2 cellular contexts compared by ENCODE assay signal in the genomic region with DNA sequence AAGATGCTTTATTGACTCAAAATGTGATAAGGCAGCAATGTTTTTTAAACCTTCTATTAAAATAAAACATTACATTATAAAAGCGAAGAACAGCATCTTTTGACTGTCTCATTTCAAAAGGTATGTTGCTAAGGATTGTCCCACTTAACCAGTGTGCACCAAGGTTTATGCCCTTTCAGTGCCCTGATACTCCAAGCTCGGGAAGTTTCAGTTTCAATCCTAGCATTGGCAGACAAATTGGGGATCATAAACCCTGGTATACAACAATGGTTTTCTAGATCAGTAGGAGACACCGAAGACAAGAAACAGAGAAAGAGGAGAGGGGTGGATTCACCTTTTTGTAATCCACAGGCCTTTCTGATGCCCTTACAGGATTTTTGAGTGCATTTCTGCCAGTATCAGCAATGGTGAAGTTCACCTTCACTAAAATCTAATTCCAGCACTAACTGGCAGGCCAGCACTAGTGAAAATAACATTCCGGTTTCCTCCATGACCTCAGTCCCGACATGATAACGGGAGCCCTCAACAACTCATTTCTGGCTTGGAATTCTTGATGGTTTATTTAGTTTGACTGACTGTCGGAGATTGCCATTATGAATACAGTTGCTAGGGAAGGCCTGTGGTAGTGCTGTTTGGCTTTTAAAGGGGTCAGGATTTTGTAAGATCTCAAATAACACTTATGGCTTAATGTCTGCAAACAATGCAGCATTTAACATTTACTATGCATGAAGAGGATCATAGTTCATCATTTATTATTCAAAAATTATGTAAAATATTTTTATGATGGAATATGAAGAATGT.
A peak's percentile ranks its signal among the peaks of the same experiment; 100 is the strongest.
TF ChIP-seq lines count a peak whose summit lies in the region.

No MANE protein-coding gene starts in this region.

TF ChIP-seq in liver, 16 proteins besides CTCF, POLR2A, EP300 and RAD21 (continued from another document):
- TF ChIP-seq, protein P1, sequence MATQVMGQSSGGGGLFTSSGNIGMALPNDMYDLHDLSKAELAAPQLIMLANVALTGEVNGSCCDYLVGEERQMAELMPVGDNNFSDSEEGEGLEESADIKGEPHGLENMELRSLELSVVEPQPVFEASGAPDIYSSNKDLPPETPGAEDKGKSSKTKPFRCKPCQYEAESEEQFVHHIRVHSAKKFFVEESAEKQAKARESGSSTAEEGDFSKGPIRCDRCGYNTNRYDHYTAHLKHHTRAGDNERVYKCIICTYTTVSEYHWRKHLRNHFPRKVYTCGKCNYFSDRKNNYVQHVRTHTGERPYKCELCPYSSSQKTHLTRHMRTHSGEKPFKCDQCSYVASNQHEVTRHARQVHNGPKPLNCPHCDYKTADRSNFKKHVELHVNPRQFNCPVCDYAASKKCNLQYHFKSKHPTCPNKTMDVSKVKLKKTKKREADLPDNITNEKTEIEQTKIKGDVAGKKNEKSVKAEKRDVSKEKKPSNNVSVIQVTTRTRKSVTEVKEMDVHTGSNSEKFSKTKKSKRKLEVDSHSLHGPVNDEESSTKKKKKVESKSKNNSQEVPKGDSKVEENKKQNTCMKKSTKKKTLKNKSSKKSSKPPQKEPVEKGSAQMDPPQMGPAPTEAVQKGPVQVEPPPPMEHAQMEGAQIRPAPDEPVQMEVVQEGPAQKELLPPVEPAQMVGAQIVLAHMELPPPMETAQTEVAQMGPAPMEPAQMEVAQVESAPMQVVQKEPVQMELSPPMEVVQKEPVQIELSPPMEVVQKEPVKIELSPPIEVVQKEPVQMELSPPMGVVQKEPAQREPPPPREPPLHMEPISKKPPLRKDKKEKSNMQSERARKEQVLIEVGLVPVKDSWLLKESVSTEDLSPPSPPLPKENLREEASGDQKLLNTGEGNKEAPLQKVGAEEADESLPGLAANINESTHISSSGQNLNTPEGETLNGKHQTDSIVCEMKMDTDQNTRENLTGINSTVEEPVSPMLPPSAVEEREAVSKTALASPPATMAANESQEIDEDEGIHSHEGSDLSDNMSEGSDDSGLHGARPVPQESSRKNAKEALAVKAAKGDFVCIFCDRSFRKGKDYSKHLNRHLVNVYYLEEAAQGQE (IDR thresholded peaks at IDR 0.05) = no peak
- TF ChIP-seq YY1 (IDR thresholded peaks at IDR 0.05) (peak; percentile 13), SP1 (IDR thresholded peaks at IDR 0.05) (peak; percentile 20), RXRA (IDR thresholded peaks at IDR 0.05) (peak; percentile 8 to 10)
- TF ChIP-seq, protein P2, sequence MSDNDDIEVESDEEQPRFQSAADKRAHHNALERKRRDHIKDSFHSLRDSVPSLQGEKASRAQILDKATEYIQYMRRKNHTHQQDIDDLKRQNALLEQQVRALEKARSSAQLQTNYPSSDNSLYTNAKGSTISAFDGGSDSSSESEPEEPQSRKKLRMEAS (IDR thresholded peaks at IDR 0.05) = no peak

TF ChIP-seq in HepG2, 621 proteins besides CTCF, POLR2A, EP300 and RAD21 (continued from another document):
- TF ChIP-seq, protein P3, sequence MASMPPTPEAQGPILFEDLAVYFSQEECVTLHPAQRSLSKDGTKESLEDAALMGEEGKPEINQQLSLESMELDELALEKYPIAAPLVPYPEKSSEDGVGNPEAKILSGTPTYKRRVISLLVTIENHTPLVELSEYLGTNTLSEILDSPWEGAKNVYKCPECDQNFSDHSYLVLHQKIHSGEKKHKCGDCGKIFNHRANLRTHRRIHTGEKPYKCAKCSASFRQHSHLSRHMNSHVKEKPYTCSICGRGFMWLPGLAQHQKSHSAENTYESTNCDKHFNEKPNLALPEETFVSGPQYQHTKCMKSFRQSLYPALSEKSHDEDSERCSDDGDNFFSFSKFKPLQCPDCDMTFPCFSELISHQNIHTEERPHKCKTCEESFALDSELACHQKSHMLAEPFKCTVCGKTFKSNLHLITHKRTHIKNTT (CRISPR knock-in tag; IDR thresholded peaks at IDR 0.05) = no peak
- TF ChIP-seq XBP1 (CRISPR knock-in tag; IDR thresholded peaks at IDR 0.05) (no peak), EHMT2 (IDR thresholded peaks at IDR 0.05; ENCODE audit: borderline replicate concordance, low read depth, low read length) (no peak), MZF1 (CRISPR knock-in tag; IDR thresholded peaks at IDR 0.05; ENCODE audit: borderline replicate concordance) (no peak)
- TF ChIP-seq, protein P4, sequence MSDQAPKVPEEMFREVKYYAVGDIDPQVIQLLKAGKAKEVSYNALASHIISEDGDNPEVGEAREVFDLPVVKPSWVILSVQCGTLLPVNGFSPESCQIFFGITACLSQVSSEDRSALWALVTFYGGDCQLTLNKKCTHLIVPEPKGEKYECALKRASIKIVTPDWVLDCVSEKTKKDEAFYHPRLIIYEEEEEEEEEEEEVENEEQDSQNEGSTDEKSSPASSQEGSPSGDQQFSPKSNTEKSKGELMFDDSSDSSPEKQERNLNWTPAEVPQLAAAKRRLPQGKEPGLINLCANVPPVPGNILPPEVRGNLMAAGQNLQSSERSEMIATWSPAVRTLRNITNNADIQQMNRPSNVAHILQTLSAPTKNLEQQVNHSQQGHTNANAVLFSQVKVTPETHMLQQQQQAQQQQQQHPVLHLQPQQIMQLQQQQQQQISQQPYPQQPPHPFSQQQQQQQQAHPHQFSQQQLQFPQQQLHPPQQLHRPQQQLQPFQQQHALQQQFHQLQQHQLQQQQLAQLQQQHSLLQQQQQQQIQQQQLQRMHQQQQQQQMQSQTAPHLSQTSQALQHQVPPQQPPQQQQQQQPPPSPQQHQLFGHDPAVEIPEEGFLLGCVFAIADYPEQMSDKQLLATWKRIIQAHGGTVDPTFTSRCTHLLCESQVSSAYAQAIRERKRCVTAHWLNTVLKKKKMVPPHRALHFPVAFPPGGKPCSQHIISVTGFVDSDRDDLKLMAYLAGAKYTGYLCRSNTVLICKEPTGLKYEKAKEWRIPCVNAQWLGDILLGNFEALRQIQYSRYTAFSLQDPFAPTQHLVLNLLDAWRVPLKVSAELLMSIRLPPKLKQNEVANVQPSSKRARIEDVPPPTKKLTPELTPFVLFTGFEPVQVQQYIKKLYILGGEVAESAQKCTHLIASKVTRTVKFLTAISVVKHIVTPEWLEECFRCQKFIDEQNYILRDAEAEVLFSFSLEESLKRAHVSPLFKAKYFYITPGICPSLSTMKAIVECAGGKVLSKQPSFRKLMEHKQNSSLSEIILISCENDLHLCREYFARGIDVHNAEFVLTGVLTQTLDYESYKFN (CRISPR knock-in tag; conservative IDR thresholded peaks at IDR 0.05) = no peak
- TF ChIP-seq, protein P5, sequence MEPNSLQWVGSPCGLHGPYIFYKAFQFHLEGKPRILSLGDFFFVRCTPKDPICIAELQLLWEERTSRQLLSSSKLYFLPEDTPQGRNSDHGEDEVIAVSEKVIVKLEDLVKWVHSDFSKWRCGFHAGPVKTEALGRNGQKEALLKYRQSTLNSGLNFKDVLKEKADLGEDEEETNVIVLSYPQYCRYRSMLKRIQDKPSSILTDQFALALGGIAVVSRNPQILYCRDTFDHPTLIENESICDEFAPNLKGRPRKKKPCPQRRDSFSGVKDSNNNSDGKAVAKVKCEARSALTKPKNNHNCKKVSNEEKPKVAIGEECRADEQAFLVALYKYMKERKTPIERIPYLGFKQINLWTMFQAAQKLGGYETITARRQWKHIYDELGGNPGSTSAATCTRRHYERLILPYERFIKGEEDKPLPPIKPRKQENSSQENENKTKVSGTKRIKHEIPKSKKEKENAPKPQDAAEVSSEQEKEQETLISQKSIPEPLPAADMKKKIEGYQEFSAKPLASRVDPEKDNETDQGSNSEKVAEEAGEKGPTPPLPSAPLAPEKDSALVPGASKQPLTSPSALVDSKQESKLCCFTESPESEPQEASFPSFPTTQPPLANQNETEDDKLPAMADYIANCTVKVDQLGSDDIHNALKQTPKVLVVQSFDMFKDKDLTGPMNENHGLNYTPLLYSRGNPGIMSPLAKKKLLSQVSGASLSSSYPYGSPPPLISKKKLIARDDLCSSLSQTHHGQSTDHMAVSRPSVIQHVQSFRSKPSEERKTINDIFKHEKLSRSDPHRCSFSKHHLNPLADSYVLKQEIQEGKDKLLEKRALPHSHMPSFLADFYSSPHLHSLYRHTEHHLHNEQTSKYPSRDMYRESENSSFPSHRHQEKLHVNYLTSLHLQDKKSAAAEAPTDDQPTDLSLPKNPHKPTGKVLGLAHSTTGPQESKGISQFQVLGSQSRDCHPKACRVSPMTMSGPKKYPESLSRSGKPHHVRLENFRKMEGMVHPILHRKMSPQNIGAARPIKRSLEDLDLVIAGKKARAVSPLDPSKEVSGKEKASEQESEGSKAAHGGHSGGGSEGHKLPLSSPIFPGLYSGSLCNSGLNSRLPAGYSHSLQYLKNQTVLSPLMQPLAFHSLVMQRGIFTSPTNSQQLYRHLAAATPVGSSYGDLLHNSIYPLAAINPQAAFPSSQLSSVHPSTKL (CRISPR knock-in tag; IDR thresholded peaks at IDR 0.05) = no peak
TF ChIP-seq in HepG2: peak in this region for 0.
